ENCODE assay signal across 8 cellular contexts in genomic region chr11:73242291-73243092, GRCh38. TPM values are rescaled to one million over a fixed set of nuclear protein-coding genes. Genes with fewer than 3 reads are reported as not detected.
A peak's percentile ranks its signal among the peaks of the same experiment; 100 is the strongest.
DNase-seq lines count a peak whose midpoint lies in the region; TF ChIP-seq lines count a peak whose summit lies in the region.

No MANE protein-coding gene starts in this region.

- POLR2A ChIA-PET in PC-9 (lab: Charles Lee; ENCODE audit: unreplicated experiment) = interaction anchor here (0.5 kb wide), 1 partner anchor 12 kb away, joined by 9 read pairs; no protein-coding TSS in a partner anchor

- H3K27ac ChIP-seq in 22Rv1 (no peak overlapping the region), HUES64 (ENCODE audit: low read depth, low read length) (no peak overlapping the region; the same call in 1 of the 2 replicates), PC-9 (no peak overlapping the region), neural cell (ENCODE audit: low read length) (no peak overlapping the region)

- H4K20me1 ChIP-seq in PC-9 (ENCODE audit: insufficient read depth) (no peaks in the 10 kb centered on the region), neural cell (ENCODE audit: insufficient read depth) (no peaks in the 10 kb centered on the region)

- H3K4me1 ChIP-seq in HUES64 (ENCODE audit: insufficient read depth, low read length) = 0 out of 2 replicates have a peak, but pooled peaks cover 7% of the 10 kb centered on the region
- H3K4me1 ChIP-seq in PC-9 (replicated peaks; ENCODE audit: insufficient read depth) = peaks cover 43% of the 10 kb centered on the region

- CTCF ChIA-PET in PC-9 (lab: Charles Lee) = interaction anchor here (0.6 to 1.5 kb wide), 3 partner anchors 29 to 517 kb away, joined by 4 to 9 read pairs (median 6); partner anchors contain the start of gene P2RY6

- in situ Hi-C loops in GM13977 (cut with MboI; ENCODE audit: low pct_unique_long_range_greater_than_20kb, low sequenced_read_pairs, unreplicated experiment) = no loop called here

- TF ChIP-seq CTCF in 22Rv1 (IDR thresholded peaks at IDR 0.05) (peak; percentile 95), GM13977 (IDR thresholded peaks at IDR 0.05; ENCODE audit: extremely low read depth, insufficient read depth, missing control alignments) (peak; percentile 97), PC-9 (conservative IDR thresholded peaks at IDR 0.05) (peak; percentile 94), neural cell (IDR thresholded peaks at IDR 0.05; ENCODE audit: poor library complexity, severe bottlenecking) (peak; percentile 79)

- H2AFZ ChIP-seq in PC-9 (no peak overlapping the region), neural cell (ENCODE audit: low read depth, low read length) (no peak overlapping the region)

- H3K36me3 ChIP-seq in HUES64 (ENCODE audit: insufficient read depth, low read length) = no peaks in the 10 kb centered on the region
- H3K36me3 ChIP-seq in PC-9 (ENCODE audit: low read depth) = 0 out of 2 replicates have a peak, but pooled peaks cover 4% of the 10 kb centered on the region
- H3K36me3 ChIP-seq in neural cell (ENCODE audit: insufficient read depth, low read length) = no peaks in the 10 kb centered on the region

- peak; percentile 80 for TF ChIP-seq RAD21 in neural cell (conservative IDR thresholded peaks at IDR 0.05)

- BruUV-seq in PC-9 (replicated peaks; lab: Mats Ljungman, UMichigan) = no TSS peak

- H3F3A ChIP-seq in PC-9 (ENCODE audit: insufficient read depth, low read depth) = peaks cover 26% of the 10 kb centered on the region; the same call in 1 of the 2 replicates
- H3F3A ChIP-seq in neural cell (ENCODE audit: insufficient read depth, low read length, poor library complexity, severe bottlenecking) = no peaks in the 10 kb centered on the region

- H3K27me3 ChIP-seq in HUES64 (ENCODE audit: insufficient read depth, low read length) (no peaks in the 10 kb centered on the region), PC-9 (ENCODE audit: insufficient read depth, low read depth) (no peaks in the 10 kb centered on the region), neural cell (ENCODE audit: insufficient read depth, low read depth, low read length) (no peaks in the 10 kb centered on the region)

- H3K4me3 ChIP-seq in HUES64 (ENCODE audit: low read length) = peak overlapping the region; percentile 55
- H3K4me3 ChIP-seq in PC-9 = no peak overlapping the region
- H3K4me3 ChIP-seq in neural cell (ENCODE audit: low read length) = no peak overlapping the region

- intact Hi-C loops in PC-9 (cut with micrococcal nuclease; ENCODE audit: unreplicated experiment) = loop anchor here (1.0 to 2.0 kb wide), 5 partner anchors 47 to 518 kb away; no protein-coding TSS in a partner anchor

- no peak for TF ChIP-seq EP300 in neural cell (conservative IDR thresholded peaks at IDR 0.05; ENCODE audit: poor library complexity, severe bottlenecking)

- H3K9me3 ChIP-seq in HUES64 (ENCODE audit: insufficient read depth, low read depth, low read length) (no peaks in the 10 kb centered on the region), PC-9 (ENCODE audit: insufficient read depth, low read depth) (no peaks in the 10 kb centered on the region), neural cell (ENCODE audit: low read length) (no peaks in the 10 kb centered on the region)

- 49% methylated on average over 12 of the region's 12 CpGs for WGBS in HUES64

- DNase-seq in GM13977 (ENCODE audit: low spot score) = peak; percentile 87
- peak in 1 of 2 experiments; percentile 79 for DNase-seq in PC-9
- peak; percentile 47 for DNase-seq in activated T-helper 1 cell treated with Interleukin-2 at 50 U/mL for 16 hours (ENCODE audit: low read depth)
- peak; percentile 38 for DNase-seq in fibroblast of the conjunctiva (ENCODE audit: low read depth)
- peak in 4 of 6 experiments; percentile 35 to 61 (median 54) for DNase-seq in stimulated activated naive CD4-positive, alpha-beta T cell (lab: John Stamatoyannopoulos, UW)

- H3K9me2 ChIP-seq in PC-9 (ENCODE audit: insufficient read depth) (no peaks in the 10 kb centered on the region), neural cell (ENCODE audit: insufficient read depth, low read length) (no peaks in the 10 kb centered on the region)

- H3K79me2 ChIP-seq in PC-9 (ENCODE audit: low read depth) (no peaks in the 10 kb centered on the region), neural cell (replicated peaks; ENCODE audit: insufficient read depth, low read length) (no peaks in the 10 kb centered on the region)

- H3K4me2 ChIP-seq in PC-9 (no peak overlapping the region), neural cell (ENCODE audit: low read length) (no peak overlapping the region)

- H3K9ac ChIP-seq in HUES64 (ENCODE audit: low read depth, low read length) (peak overlapping the region; percentile 19; the same call in 1 of the 2 replicates), neural cell (ENCODE audit: low read length) (no peak overlapping the region)

TF ChIP-seq in neural cell, 6 proteins besides CTCF, POLR2A, EP300 and RAD21:
- TF ChIP-seq SMC3 (conservative IDR thresholded peaks at IDR 0.05; ENCODE audit: poor library complexity) (peak; percentile 84), MXI1 (conservative IDR thresholded peaks at IDR 0.05; ENCODE audit: poor library complexity, severe bottlenecking) (no peak)

RNA-seq across cellular contexts. Expression of gene P2RY2, which starts 24.4 kb away (rescaled TPM):
- 0.35 TPM for polyA plus RNA-seq in HUES64 (2013, experiment 1 of 2)
- 0.76 TPM for polyA plus RNA-seq in HUES64 (2013, experiment 2 of 2)
- total RNA-seq in PC-9 (2021) = 19.8 and 22.5 TPM in 2 replicates
- polyA plus RNA-seq in neural cell = not detected in 2 replicates
- not detected in 2 replicates for polyA minus RNA-seq in neural cell

RNA-seq across cellular contexts. Expression of gene P2RY6, which starts 29.6 kb away (rescaled TPM):
- polyA plus RNA-seq in HUES64 (2013, experiment 1 of 2) = 0.25 TPM
- polyA plus RNA-seq in HUES64 (2013, experiment 2 of 2) = 0.32 TPM
- 29.7 and 34.7 TPM in 2 replicates for total RNA-seq in PC-9 (2021)
- not detected in 2 replicates for polyA plus RNA-seq in neural cell
- not detected in 2 replicates for polyA minus RNA-seq in neural cell
